Comparison of ENCODE assay signal across 1 cellular context in genomic region chrX:119728487-119728886, GRCh38.
TF ChIP-seq lines count a peak whose summit lies in the region.

No MANE protein-coding gene starts in this region.

TF ChIP-seq in HCT116, 20 proteins besides CTCF, POLR2A, EP300 and RAD21 (continued from another document):
- TF ChIP-seq REST (IDR thresholded peaks at IDR 0.05; ENCODE audit: low read depth): no peak
- TF ChIP-seq ZBTB33 (IDR thresholded peaks at IDR 0.05; ENCODE audit: extremely low read depth, insufficient replicate concordance, low read length): no peak
- TF ChIP-seq YY1 (IDR thresholded peaks at IDR 0.05; ENCODE audit: extremely low read depth, insufficient replicate concordance, low read depth, low read length): no peak
- TF ChIP-seq FOSL1 (IDR thresholded peaks at IDR 0.05; ENCODE audit: low read depth): no peak
